ENCODE assay signal across 1 cellular context in genomic region chr17:82320956-82321927, GRCh38.
TF ChIP-seq lines count a peak whose summit lies in the region.

No MANE protein-coding gene starts in this region.

TF ChIP-seq in HepG2, 621 proteins besides CTCF, POLR2A, EP300 and RAD21 (continued from another document and continues in another):
- TF ChIP-seq ZNF34 (CRISPR knock-in tag; IDR thresholded peaks at IDR 0.05; ENCODE audit: borderline replicate concordance) (no peak), ATRX (CRISPR knock-in tag; IDR thresholded peaks at IDR 0.05; ENCODE audit: borderline replicate concordance) (no peak), GATAD1 (CRISPR knock-in tag; IDR thresholded peaks at IDR 0.05) (no peak), ZNF891 (CRISPR knock-in tag; IDR thresholded peaks at IDR 0.05) (no peak; the same call in 1 of the 2 replicates), ESRRA (CRISPR knock-in tag; IDR thresholded peaks at IDR 0.05; ENCODE audit: low read depth) (peak; percentile 60; the same call in 1 of the 2 replicates), ZNF749 (CRISPR knock-in tag; IDR thresholded peaks at IDR 0.05; ENCODE audit: borderline replicate concordance) (peak; percentile 63; the same call in 1 of the 2 replicates), SPEN (CRISPR knock-in tag; IDR thresholded peaks at IDR 0.05; ENCODE audit: low read depth) (no peak; the same call in 1 of the 2 replicates), ZC3H4 (CRISPR knock-in tag; IDR thresholded peaks at IDR 0.05; ENCODE audit: borderline replicate concordance) (no peak), ATF7-NPFF (CRISPR knock-in tag; IDR thresholded peaks at IDR 0.05; ENCODE audit: low read depth) (peak; percentile 50; the same call in 1 of the 2 replicates), ZNF570 (CRISPR knock-in tag; IDR thresholded peaks at IDR 0.05; ENCODE audit: borderline replicate concordance) (no peak), MATR3 (CRISPR knock-in tag; IDR thresholded peaks at IDR 0.05) (no peak), BHLHE40 (IDR thresholded peaks at IDR 0.05; ENCODE audit: low read length) (no peak), KDM4B (CRISPR knock-in tag; IDR thresholded peaks at IDR 0.05) (no peak), ZNF7 (CRISPR knock-in tag; IDR thresholded peaks at IDR 0.05) (no peak), ZNF543 (CRISPR knock-in tag; IDR thresholded peaks at IDR 0.05) (no peak; the same call in 1 of the 2 replicates), CBX2 (IDR thresholded peaks at IDR 0.05; ENCODE audit: low read depth, low read length) (no peak), CBX2 (CRISPR knock-in tag; IDR thresholded peaks at IDR 0.05; ENCODE audit: low read depth) (no peak), DPF2 (CRISPR knock-in tag; IDR thresholded peaks at IDR 0.05; ENCODE audit: borderline replicate concordance, low read depth) (no peak), ZFP36 (IDR thresholded peaks at IDR 0.05; ENCODE audit: borderline replicate concordance, low read depth, low read length, partially characterized antibody) (no peak), ZMYM3 (CRISPR knock-in tag; IDR thresholded peaks at IDR 0.05) (0 out of 2 replicates have a peak, but pooled peaks have one; percentile 6), SIN3A (IDR thresholded peaks at IDR 0.05; ENCODE audit: borderline replicate concordance, low read depth, low read length) (no peak), ZNF609 (CRISPR knock-in tag; IDR thresholded peaks at IDR 0.05; ENCODE audit: borderline replicate concordance) (no peak), ZNF430 (CRISPR knock-in tag; IDR thresholded peaks at IDR 0.05) (peak; percentile 33; the same call in 1 of the 2 replicates), YEATS4 (CRISPR knock-in tag; IDR thresholded peaks at IDR 0.05; ENCODE audit: borderline replicate concordance) (0 out of 2 replicates have a peak, but pooled peaks have one; percentile 53), ZNF484 (CRISPR knock-in tag; IDR thresholded peaks at IDR 0.05; ENCODE audit: borderline replicate concordance, low read depth) (no peak), ATF5 (CRISPR knock-in tag; IDR thresholded peaks at IDR 0.05; ENCODE audit: low read depth) (no peak), ZNF792 (CRISPR knock-in tag; IDR thresholded peaks at IDR 0.05) (no peak), ZNF513 (CRISPR knock-in tag; conservative IDR thresholded peaks at IDR 0.05) (no peak), MAF1 (CRISPR knock-in tag; IDR thresholded peaks at IDR 0.05; ENCODE audit: borderline replicate concordance) (no peak), ZNF75D (CRISPR knock-in tag; IDR thresholded peaks at IDR 0.05; ENCODE audit: borderline replicate concordance) (no peak), ZNF672 (CRISPR knock-in tag; IDR thresholded peaks at IDR 0.05) (no peak), ZNF574 (CRISPR knock-in tag; IDR thresholded peaks at IDR 0.05) (peak; percentile 48), ZNF251 (CRISPR knock-in tag; IDR thresholded peaks at IDR 0.05) (no peak), ZFP90 (CRISPR knock-in tag; IDR thresholded peaks at IDR 0.05; ENCODE audit: borderline replicate concordance) (no peak), ZNF678 (CRISPR knock-in tag; IDR thresholded peaks at IDR 0.05) (no peak), NR3C1 (CRISPR knock-in tag; IDR thresholded peaks at IDR 0.05) (no peak)
- TF ChIP-seq, protein P1, sequence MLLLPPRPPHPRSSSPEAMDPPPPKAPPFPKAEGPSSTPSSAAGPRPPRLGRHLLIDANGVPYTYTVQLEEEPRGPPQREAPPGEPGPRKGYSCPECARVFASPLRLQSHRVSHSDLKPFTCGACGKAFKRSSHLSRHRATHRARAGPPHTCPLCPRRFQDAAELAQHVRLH (CRISPR knock-in tag; IDR thresholded peaks at IDR 0.05; ENCODE audit: borderline replicate concordance, low read depth) = no peak
- TF ChIP-seq, protein P2, sequence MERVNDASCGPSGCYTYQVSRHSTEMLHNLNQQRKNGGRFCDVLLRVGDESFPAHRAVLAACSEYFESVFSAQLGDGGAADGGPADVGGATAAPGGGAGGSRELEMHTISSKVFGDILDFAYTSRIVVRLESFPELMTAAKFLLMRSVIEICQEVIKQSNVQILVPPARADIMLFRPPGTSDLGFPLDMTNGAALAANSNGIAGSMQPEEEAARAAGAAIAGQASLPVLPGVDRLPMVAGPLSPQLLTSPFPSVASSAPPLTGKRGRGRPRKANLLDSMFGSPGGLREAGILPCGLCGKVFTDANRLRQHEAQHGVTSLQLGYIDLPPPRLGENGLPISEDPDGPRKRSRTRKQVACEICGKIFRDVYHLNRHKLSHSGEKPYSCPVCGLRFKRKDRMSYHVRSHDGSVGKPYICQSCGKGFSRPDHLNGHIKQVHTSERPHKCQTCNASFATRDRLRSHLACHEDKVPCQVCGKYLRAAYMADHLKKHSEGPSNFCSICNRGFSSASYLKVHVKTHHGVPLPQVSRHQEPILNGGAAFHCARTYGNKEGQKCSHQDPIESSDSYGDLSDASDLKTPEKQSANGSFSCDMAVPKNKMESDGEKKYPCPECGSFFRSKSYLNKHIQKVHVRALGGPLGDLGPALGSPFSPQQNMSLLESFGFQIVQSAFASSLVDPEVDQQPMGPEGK (CRISPR knock-in tag; IDR thresholded peaks at IDR 0.05) = peak; percentile 97
- TF ChIP-seq, protein P3, sequence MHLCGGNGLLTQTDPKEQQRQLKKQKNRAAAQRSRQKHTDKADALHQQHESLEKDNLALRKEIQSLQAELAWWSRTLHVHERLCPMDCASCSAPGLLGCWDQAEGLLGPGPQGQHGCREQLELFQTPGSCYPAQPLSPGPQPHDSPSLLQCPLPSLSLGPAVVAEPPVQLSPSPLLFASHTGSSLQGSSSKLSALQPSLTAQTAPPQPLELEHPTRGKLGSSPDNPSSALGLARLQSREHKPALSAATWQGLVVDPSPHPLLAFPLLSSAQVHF (CRISPR knock-in tag; IDR thresholded peaks at IDR 0.05) = no peak
- TF ChIP-seq, protein P4, sequence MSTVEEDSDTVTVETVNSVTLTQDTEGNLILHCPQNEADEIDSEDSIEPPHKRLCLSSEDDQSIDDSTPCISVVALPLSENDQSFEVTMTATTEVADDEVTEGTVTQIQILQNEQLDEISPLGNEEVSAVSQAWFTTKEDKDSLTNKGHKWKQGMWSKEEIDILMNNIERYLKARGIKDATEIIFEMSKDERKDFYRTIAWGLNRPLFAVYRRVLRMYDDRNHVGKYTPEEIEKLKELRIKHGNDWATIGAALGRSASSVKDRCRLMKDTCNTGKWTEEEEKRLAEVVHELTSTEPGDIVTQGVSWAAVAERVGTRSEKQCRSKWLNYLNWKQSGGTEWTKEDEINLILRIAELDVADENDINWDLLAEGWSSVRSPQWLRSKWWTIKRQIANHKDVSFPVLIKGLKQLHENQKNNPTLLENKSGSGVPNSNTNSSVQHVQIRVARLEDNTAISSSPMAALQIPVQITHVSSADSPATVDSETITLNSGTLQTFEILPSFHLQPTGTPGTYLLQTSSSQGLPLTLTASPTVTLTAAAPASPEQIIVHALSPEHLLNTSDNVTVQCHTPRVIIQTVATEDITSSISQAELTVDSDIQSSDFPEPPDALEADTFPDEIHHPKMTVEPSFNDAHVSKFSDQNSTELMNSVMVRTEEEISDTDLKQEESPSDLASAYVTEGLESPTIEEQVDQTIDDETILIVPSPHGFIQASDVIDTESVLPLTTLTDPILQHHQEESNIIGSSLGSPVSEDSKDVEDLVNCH (CRISPR knock-in tag; IDR thresholded peaks at IDR 0.05) = no peak
- TF ChIP-seq, protein P5, sequence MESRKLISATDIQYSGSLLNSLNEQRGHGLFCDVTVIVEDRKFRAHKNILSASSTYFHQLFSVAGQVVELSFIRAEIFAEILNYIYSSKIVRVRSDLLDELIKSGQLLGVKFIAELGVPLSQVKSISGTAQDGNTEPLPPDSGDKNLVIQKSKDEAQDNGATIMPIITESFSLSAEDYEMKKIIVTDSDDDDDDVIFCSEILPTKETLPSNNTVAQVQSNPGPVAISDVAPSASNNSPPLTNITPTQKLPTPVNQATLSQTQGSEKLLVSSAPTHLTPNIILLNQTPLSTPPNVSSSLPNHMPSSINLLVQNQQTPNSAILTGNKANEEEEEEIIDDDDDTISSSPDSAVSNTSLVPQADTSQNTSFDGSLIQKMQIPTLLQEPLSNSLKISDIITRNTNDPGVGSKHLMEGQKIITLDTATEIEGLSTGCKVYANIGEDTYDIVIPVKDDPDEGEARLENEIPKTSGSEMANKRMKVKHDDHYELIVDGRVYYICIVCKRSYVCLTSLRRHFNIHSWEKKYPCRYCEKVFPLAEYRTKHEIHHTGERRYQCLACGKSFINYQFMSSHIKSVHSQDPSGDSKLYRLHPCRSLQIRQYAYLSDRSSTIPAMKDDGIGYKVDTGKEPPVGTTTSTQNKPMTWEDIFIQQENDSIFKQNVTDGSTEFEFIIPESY (CRISPR knock-in tag; IDR thresholded peaks at IDR 0.05) = peak; percentile 66
- TF ChIP-seq, protein P6, sequence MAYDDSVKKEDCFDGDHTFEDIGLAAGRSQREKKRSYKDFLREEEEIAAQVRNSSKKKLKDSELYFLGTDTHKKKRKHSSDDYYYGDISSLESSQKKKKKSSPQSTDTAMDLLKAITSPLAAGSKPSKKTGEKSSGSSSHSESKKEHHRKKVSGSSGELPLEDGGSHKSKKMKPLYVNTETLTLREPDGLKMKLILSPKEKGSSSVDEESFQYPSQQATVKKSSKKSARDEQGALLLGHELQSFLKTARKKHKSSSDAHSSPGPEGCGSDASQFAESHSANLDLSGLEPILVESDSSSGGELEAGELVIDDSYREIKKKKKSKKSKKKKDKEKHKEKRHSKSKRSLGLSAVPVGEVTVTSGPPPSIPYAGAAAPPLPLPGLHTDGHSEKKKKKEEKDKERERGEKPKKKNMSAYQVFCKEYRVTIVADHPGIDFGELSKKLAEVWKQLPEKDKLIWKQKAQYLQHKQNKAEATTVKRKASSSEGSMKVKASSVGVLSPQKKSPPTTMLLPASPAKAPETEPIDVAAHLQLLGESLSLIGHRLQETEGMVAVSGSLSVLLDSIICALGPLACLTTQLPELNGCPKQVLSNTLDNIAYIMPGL (CRISPR knock-in tag; IDR thresholded peaks at IDR 0.05; ENCODE audit: borderline replicate concordance in 1 of 2, low read depth in 1 of 2) = peak; percentile 73 to 86; a peak in 3 of 4 replicates
- TF ChIP-seq, protein P7, sequence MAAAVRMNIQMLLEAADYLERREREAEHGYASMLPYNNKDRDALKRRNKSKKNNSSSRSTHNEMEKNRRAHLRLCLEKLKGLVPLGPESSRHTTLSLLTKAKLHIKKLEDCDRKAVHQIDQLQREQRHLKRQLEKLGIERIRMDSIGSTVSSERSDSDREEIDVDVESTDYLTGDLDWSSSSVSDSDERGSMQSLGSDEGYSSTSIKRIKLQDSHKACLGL (CRISPR knock-in tag; IDR thresholded peaks at IDR 0.05) = peak; percentile 1; the same call in 1 of the 2 replicates
